ENCODE assay signal across 8 cellular contexts in genomic region chr14:101705733-101706508, GRCh38. TPM values are rescaled to one million over a fixed set of nuclear protein-coding genes. Genes with fewer than 3 reads are reported as not detected.
DNase-seq lines count a peak whose midpoint lies in the region; ATAC-seq and TF ChIP-seq lines count a peak whose summit lies in the region.

No MANE protein-coding gene starts in this region.

- H2AFZ ChIP-seq in IMR-90 (replicated peaks; ENCODE audit: low read length, poor library complexity) = peak overlapping the region; percentile 72

- 0 out of 2 replicates have a peak, but pooled peaks cover 1% of the 10 kb centered on the region for H3K4me1 ChIP-seq in IMR-90 (ENCODE audit: control insufficient read depth, insufficient read depth, low read length)
- peaks cover 0 to 28% (median 20%) of the 10 kb centered on the region in 12 donors for H3K4me1 ChIP-seq in heart left ventricle
- H3K4me1 ChIP-seq in gastrocnemius medialis = peaks cover 0 to 7% of the 10 kb centered on the region in 2 donors

- H3K27ac ChIP-seq in IMR-90 (ENCODE audit: insufficient read depth, low read length) (no peak overlapping the region), heart left ventricle (peak overlapping the region; percentile 51 to 89 (median 81)), gastrocnemius medialis (peak overlapping the region; percentile 58 to 71 (median 66))

- H2BK15ac ChIP-seq in IMR-90 (ENCODE audit: low read depth, low read length) = no peak overlapping the region

- H3K23ac ChIP-seq in IMR-90 (ENCODE audit: low read depth, low read length) = no peak overlapping the region

- H3K36me3 ChIP-seq in IMR-90 (ENCODE audit: control insufficient read depth, insufficient read depth, low read length) = no peaks in the 10 kb centered on the region
- no peaks in the 10 kb centered on the region for H3K36me3 ChIP-seq in heart left ventricle
- no peaks in the 10 kb centered on the region for H3K36me3 ChIP-seq in gastrocnemius medialis

- intact Hi-C loops in IMR-90 (cut with micrococcal nuclease) = loop anchor here (2.0 kb wide), 1 partner anchor 391 kb away; no protein-coding TSS in a partner anchor
- intact Hi-C loops in activated T-helper 2 cell treated with anti-CD3 and anti-CD28 coated beads, Interferon-gamma antibody, Interleukin-2, Interleukin-4, amounts not matched to agents 10 μg/mL and 5 μg/mL and 100 μg/mL, durations not matched to agents 14 hours and 24 hours and 36 hours (cut with micrococcal nuclease) = loop anchor here (2.0 to 5.0 kb wide), 4 partner anchors 116 to 391 kb away; no protein-coding TSS in a partner anchor
- intact Hi-C loops in heart left ventricle (cut with DNase I) = loop anchor here (2.0 to 10.0 kb wide), 13 partner anchors 51 to 609 kb away; partner anchors contain the start of genes DYNC1H1 (in 3 of the 10), PPP2R5C (in 2 of the 10) and ZNF839 (in 1 of the 10)
- intact Hi-C loops in gastrocnemius medialis (cut with DNase I; ENCODE audit: low total_unique reads) = loop anchor here (2.0 to 10.0 kb wide), 3 partner anchors 139 to 391 kb away; partner anchors contain the start of gene DYNC1H1

- no peaks in the 10 kb centered on the region for H3K79me1 ChIP-seq in IMR-90 (ENCODE audit: low read depth in 1 of 2, low read length in 2 of 2)

- H3K9me3 ChIP-seq in IMR-90 (ENCODE audit: control insufficient read depth, insufficient read depth, low read length) = no peaks in the 10 kb centered on the region
- no peaks in the 10 kb centered on the region for H3K9me3 ChIP-seq in heart left ventricle
- H3K9me3 ChIP-seq in gastrocnemius medialis = no peaks in the 10 kb centered on the region

- no peaks in the 10 kb centered on the region for H4K20me1 ChIP-seq in IMR-90 (ENCODE audit: insufficient read depth, low read length)

- no peak overlapping the region for H2BK120ac ChIP-seq in IMR-90 (ENCODE audit: low read depth, low read length)

- no peak overlapping the region for H2BK20ac ChIP-seq in IMR-90 (ENCODE audit: low read depth, low read length)

- H3K36me3 Mint-ChIP-seq in activated T-helper 2 cell treated with anti-CD3 and anti-CD28 coated beads, Interferon-gamma antibody, Interleukin-2, Interleukin-4, amounts not matched to agents 10 μg/mL and 5 μg/mL and 100 μg/mL, durations not matched to agents 14 hours and 24 hours and 36 hours (ENCODE audit: low read depth) = no peaks in the 10 kb centered on the region

- no peak overlapping the region for H4K8ac ChIP-seq in IMR-90 (ENCODE audit: low read depth in 2 of 2, low read length in 2 of 2)

- WGBS in IMR-90 (ENCODE audit: extremely low coverage in 2 of 2, insufficient read length in 1 of 2), 2 experiments = 38% methylated on average over 14 of the region's 73 CpGs; no CpG with 5 or more reads in 1 of the 2 experiments
- WGBS in heart left ventricle, 4 donors = 7 to 42% (median 10%) methylated on average over 6 to 73 of the region's 73 CpGs

- H3K4ac ChIP-seq in IMR-90 (ENCODE audit: low read depth, low read length) = no peak overlapping the region

- no peaks in the 10 kb centered on the region for H3K9me1 ChIP-seq in IMR-90 (ENCODE audit: insufficient read depth, low read length)

- H3K27me3 Mint-ChIP-seq in activated T-helper 2 cell treated with anti-CD3 and anti-CD28 coated beads, Interferon-gamma antibody, Interleukin-2, Interleukin-4, amounts not matched to agents 10 μg/mL and 5 μg/mL and 100 μg/mL, durations not matched to agents 14 hours and 24 hours and 36 hours (ENCODE audit: low read depth) = peaks cover 26% of the 10 kb centered on the region

- peaks cover 22% of the 10 kb centered on the region for H3K27me3 ChIP-seq in IMR-90 (ENCODE audit: control insufficient read depth, insufficient read depth, low read length)
- peaks cover 0 to 11% (median 0%) of the 10 kb centered on the region in 9 donors for H3K27me3 ChIP-seq in heart left ventricle
- H3K27me3 ChIP-seq in gastrocnemius medialis = peaks cover 0 to 4% (median 0%) of the 10 kb centered on the region in 3 donors

- H2AK9ac ChIP-seq in IMR-90 (replicated peaks; ENCODE audit: low read depth, low read length, poor library complexity) = no peak overlapping the region

- no peak overlapping the region for H3K18ac ChIP-seq in IMR-90 (ENCODE audit: low read depth, low read length)

- ATAC-seq in IMR-90 (ENCODE audit: low read depth) (no peak; the same call in 1 of the 2 replicates), heart left ventricle (peak; percentile 73 to 89 (median 84)), gastrocnemius medialis (peak; percentile 20 to 27), GM18858 (IDR thresholded peaks at IDR 0.05; ENCODE audit: unreplicated experiment) (no peak)

- H3K4me3 ChIP-seq in IMR-90 (ENCODE audit: insufficient read depth, low read depth, low read length) (no peak overlapping the region), heart left ventricle (peak overlapping the region in 11 of 12 donors; percentile 10 to 61 (median 48)), gastrocnemius medialis (peak overlapping the region; percentile 27 to 53 (median 42))

- TF ChIP-seq CTCF in IMR-90 (conservative IDR thresholded peaks at IDR 0.05; ENCODE audit: low read depth, low read length) = no peak
- no peak for TF ChIP-seq CTCF in heart left ventricle (IDR thresholded peaks at IDR 0.05)
- peak in 1 of 5 experiments; percentile 5 for TF ChIP-seq CTCF in gastrocnemius medialis (IDR thresholded peaks at IDR 0.05 in 4 of 5, conservative IDR thresholded peaks at IDR 0.05 in 1 of 5)
- no peak for TF ChIP-seq CTCF in GM13976 (IDR thresholded peaks at IDR 0.05; ENCODE audit: borderline replicate concordance, control extremely low read depth, extremely low read depth, insufficient read depth, missing control alignments)

- H3K27ac Mint-ChIP-seq in activated T-helper 2 cell treated with anti-CD3 and anti-CD28 coated beads, Interferon-gamma antibody, Interleukin-2, Interleukin-4, amounts not matched to agents 10 μg/mL and 5 μg/mL and 100 μg/mL, durations not matched to agents 14 hours and 24 hours and 36 hours = no peak overlapping the region

- no peak overlapping the region for H2AK5ac ChIP-seq in IMR-90 (ENCODE audit: low read depth, low read length)

- dilution Hi-C loops in IMR-90 (cut with HindIII; ENCODE audit: low sequenced_read_pairs, unreplicated experiment) = no loop called here

- H4K5ac ChIP-seq in IMR-90 (ENCODE audit: low read depth, low read length) = no peak overlapping the region

- POLR2A ChIA-PET in IMR-90 (lab: Charles Lee; ENCODE audit: unreplicated experiment) = interaction anchor here (0.6 kb wide), 1 partner anchor 379 kb away, joined by 5 read pairs; no protein-coding TSS in a partner anchor

- in situ Hi-C loops in IMR-90 (cut with MboI; ENCODE audit: low sequenced_read_pairs) (no loop called here), gastrocnemius medialis (cut with MboI; ENCODE audit: low sequenced_read_pairs in 4 of 4) (loop anchor here in 1 of 4 donors (10.0 to 25.0 kb wide), 2 partner anchors 139 to 381 kb away; partner anchors contain the start of gene HSP90AA1), GM13976 (cut with MboI; ENCODE audit: low sequenced_read_pairs, unreplicated experiment) (no loop called here)

- CTCF ChIA-PET in IMR-90 (lab: Yijun Ruan, JAX) = no interaction called here

- no peak overlapping the region for H3K4me2 ChIP-seq in IMR-90 (ENCODE audit: low read depth, low read length)

- DNase-seq in AG20443 (ENCODE audit: low spot score) (peak; percentile 42), IMR-90 (no peak), heart left ventricle (peak; percentile 72 to 90 (median 80)), gastrocnemius medialis (peak; percentile 13 to 42), GM13976 (ENCODE audit: low spot score) (no peak), SW 1271 (lab: John Stamatoyannopoulos, UW) (no peak)
- peak; percentile 53 for DNase-seq in activated T-helper 2 cell treated with anti-CD3 and anti-CD28 coated beads, Interferon-gamma antibody, Interleukin-2, Interleukin-4, amounts not matched to agents 10 μg/mL and 5 μg/mL and 100 μg/mL, durations not matched to agents 14 hours and 24 hours and 36 hours (ENCODE audit: low spot score)

- H3K9me3 Mint-ChIP-seq in activated T-helper 2 cell treated with anti-CD3 and anti-CD28 coated beads, Interferon-gamma antibody, Interleukin-2, Interleukin-4, amounts not matched to agents 10 μg/mL and 5 μg/mL and 100 μg/mL, durations not matched to agents 14 hours and 24 hours and 36 hours = no peaks in the 10 kb centered on the region

- H3K56ac ChIP-seq in IMR-90 (ENCODE audit: extremely low read depth, insufficient read depth, low read length) = no peak overlapping the region

- BruUV-seq in IMR-90 (replicated peaks; lab: Mats Ljungman, UMichigan) = no TSS peak

- no peak overlapping the region for H2BK5ac ChIP-seq in IMR-90 (ENCODE audit: low read depth, low read length, poor library complexity, severe bottlenecking)

- H3K14ac ChIP-seq in IMR-90 (replicated peaks; ENCODE audit: low read depth, low read length) = no peak overlapping the region

- H3K4me3 Mint-ChIP-seq in activated T-helper 2 cell treated with anti-CD3 and anti-CD28 coated beads, Interferon-gamma antibody, Interleukin-2, Interleukin-4, amounts not matched to agents 10 μg/mL and 5 μg/mL and 100 μg/mL, durations not matched to agents 14 hours and 24 hours and 36 hours (ENCODE audit: low read depth) = no peak overlapping the region

- no peak overlapping the region for H4K91ac ChIP-seq in IMR-90 (ENCODE audit: insufficient read depth, low read depth, low read length)

- H3K9ac ChIP-seq in IMR-90 (ENCODE audit: low read depth, low read length) = no peak overlapping the region

- TF ChIP-seq RAD21 in IMR-90 (IDR thresholded peaks at IDR 0.05; ENCODE audit: low read length) = no peak

- no peak for TF ChIP-seq POLR2A in IMR-90 (IDR thresholded peaks at IDR 0.05; ENCODE audit: low read depth, low read length)
- peak in 1 of 2 donors; percentile 20 for TF ChIP-seq POLR2A in heart left ventricle (IDR thresholded peaks at IDR 0.05)
- peak in 1 of 2 donors; percentile 11 for TF ChIP-seq POLR2A in gastrocnemius medialis (IDR thresholded peaks at IDR 0.05)

- peaks cover 22% of the 10 kb centered on the region for H3K4me1 Mint-ChIP-seq in activated T-helper 2 cell treated with anti-CD3 and anti-CD28 coated beads, Interferon-gamma antibody, Interleukin-2, Interleukin-4, amounts not matched to agents 10 μg/mL and 5 μg/mL and 100 μg/mL, durations not matched to agents 14 hours and 24 hours and 36 hours (ENCODE audit: low read depth)

TF ChIP-seq in IMR-90, 13 proteins besides CTCF, POLR2A, EP300 and RAD21 (continues in another document):
- TF ChIP-seq NFE2L2 (IDR thresholded peaks at IDR 0.05; ENCODE audit: low read depth, low read length) (no peak), MAZ (IDR thresholded peaks at IDR 0.05; ENCODE audit: borderline replicate concordance, low read depth, low read length) (no peak), CHD1 (IDR thresholded peaks at IDR 0.05; ENCODE audit: low read depth, low read length) (no peak)

RNA-seq across cellular contexts. Expression of gene PPP2R5C, which starts 55.6 kb away (rescaled TPM):
- total RNA-seq in IMR-90 (2012; rRNA removed) (78.7 and 107 TPM in 2 replicates), heart left ventricle (100 to 1,000 TPM; 116 to 248 (median 207) TPM), gastrocnemius medialis (10 to 100 TPM; 35.4 to 65.9 (median 49.3) TPM)
- polyA plus RNA-seq in IMR-90 (2012; rRNA removed) (56.7 and 65.9 TPM in 2 replicates), heart left ventricle (100 to 1,000 TPM in 1 of 2 donors, 10 to 100 TPM in 1; 99.4 to 150 TPM)
- 15.8 and 38.8 TPM in 2 replicates for polyA plus RNA-seq in IMR-90 (2012; cell fraction: cytosol; rRNA removed)
- polyA plus RNA-seq in IMR-90 (2012; cell fraction: nucleus; rRNA removed; ENCODE audit: low replicate concordance) = 29.0 and 68.7 TPM in 2 replicates
- 170 and 174 TPM in 2 replicates for total RNA-seq in activated T-helper 2 cell treated with anti-CD3 and anti-CD28 coated beads, Interferon-gamma antibody, Interleukin-2, Interleukin-4, amounts not matched to agents 10 μg/mL and 5 μg/mL and 100 μg/mL, durations not matched to agents 14 hours and 24 hours and 36 hours

Comparison
In these comparisons a context has a peak if more than half of its experiments do, and no peak if none do; other contexts are left out.
1. DNase-seq: peak in AG20443 (single experiment), activated T-helper 2 cell treated with anti-CD3 and anti-CD28 coated beads, Interferon-gamma antibody, Interleukin-2, Interleukin-4, amounts not matched to agents 10 μg/mL and 5 μg/mL and 100 μg/mL, durations not matched to agents 14 hours and 24 hours and 36 hours (single experiment), heart left ventricle (5 of 5) and gastrocnemius medialis (2 of 2); none in IMR-90 (single experiment), GM13976 (single experiment) and SW 1271 (0 of 2).
2. ATAC-seq: peak in heart left ventricle (4 of 4) and gastrocnemius medialis (2 of 2); none in IMR-90 (single experiment) and GM18858 (single experiment).